In the genomic region with DNA sequence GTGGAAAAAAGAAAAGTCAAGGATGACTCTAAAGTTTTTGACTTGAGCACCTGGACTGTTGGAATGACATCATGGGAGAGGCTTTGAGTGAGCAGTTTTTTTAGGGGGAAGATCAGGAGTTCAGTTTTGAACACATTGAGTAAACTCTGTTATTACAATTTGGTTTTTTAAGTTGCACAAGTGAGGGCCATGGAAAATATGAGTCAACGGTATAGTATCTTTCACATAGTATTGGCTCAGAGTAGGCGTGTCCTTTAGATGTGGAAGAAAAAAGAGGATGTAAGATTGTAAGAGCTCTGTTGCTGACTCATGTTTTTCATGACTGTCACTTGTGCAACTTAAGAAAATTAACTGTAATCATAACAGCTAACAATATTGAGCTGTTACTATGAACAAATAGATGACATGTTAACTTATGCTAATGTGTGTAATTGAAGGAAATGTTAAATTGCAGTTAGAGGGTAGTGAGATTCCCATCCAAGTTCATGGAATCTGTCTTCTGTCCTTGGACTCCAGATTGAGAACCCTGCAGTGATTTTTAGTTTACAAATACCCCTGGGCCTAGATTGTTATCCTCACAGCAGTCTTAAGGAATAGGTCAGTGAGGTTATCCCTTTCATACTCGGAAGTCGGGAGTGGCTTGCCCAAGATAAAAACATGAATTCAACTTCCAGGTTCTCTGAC, we compare ENCODE assay signal across 1 cellular context.
TF ChIP-seq lines count a peak whose summit lies in the region.

No MANE protein-coding gene starts in this region.

TF ChIP-seq in GM12878, 131 proteins besides CTCF, POLR2A, EP300 and RAD21 (continued from another document and continues in another):
- TF ChIP-seq, protein P1, sequence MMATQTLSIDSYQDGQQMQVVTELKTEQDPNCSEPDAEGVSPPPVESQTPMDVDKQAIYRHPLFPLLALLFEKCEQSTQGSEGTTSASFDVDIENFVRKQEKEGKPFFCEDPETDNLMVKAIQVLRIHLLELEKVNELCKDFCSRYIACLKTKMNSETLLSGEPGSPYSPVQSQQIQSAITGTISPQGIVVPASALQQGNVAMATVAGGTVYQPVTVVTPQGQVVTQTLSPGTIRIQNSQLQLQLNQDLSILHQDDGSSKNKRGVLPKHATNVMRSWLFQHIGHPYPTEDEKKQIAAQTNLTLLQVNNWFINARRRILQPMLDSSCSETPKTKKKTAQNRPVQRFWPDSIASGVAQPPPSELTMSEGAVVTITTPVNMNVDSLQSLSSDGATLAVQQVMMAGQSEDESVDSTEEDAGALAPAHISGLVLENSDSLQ (IDR thresholded peaks at IDR 0.05): peak; percentile 76; the same call in 1 of the 2 replicates
- TF ChIP-seq, protein P2, sequence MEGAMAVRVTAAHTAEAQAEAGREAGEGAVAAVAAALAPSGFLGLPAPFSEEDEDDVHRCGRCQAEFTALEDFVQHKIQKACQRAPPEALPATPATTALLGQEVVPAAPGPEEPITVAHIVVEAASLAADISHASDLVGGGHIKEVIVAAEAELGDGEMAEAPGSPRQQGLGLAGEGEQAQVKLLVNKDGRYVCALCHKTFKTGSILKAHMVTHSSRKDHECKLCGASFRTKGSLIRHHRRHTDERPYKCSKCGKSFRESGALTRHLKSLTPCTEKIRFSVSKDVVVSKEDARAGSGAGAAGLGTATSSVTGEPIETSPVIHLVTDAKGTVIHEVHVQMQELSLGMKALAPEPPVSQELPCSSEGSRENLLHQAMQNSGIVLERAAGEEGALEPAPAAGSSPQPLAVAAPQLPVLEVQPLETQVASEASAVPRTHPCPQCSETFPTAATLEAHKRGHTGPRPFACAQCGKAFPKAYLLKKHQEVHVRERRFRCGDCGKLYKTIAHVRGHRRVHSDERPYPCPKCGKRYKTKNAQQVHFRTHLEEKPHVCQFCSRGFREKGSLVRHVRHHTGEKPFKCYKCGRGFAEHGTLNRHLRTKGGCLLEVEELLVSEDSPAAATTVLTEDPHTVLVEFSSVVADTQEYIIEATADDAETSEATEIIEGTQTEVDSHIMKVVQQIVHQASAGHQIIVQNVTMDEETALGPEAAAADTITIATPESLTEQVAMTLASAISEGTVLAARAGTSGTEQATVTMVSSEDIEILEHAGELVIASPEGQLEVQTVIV (IDR thresholded peaks at IDR 0.05; ENCODE audit: borderline replicate concordance, partially characterized antibody): no peak
- TF ChIP-seq CREB1 (IDR thresholded peaks at IDR 0.05; ENCODE audit: low read depth) (no peak; the same call in none of the 2 replicates), CBX3 (IDR thresholded peaks at IDR 0.05; ENCODE audit: borderline replicate concordance, low read depth) (no peak), MTA3 (IDR thresholded peaks at IDR 0.05; ENCODE audit: borderline replicate concordance, low read length) (peak; percentile 97), RCOR1 (conservative IDR thresholded peaks at IDR 0.05; ENCODE audit: low read depth, low read length) (no peak; the same call in 1 of the 2 replicates), KDM1A (IDR thresholded peaks at IDR 0.05; ENCODE audit: borderline replicate concordance) (no peak), IKZF1 (conservative IDR thresholded peaks at IDR 0.05) (peak; percentile 92), YBX1 (IDR thresholded peaks at IDR 0.05) (no peak), KAT2A (conservative IDR thresholded peaks at IDR 0.05; ENCODE audit: control insufficient read depth, low read depth, low read length) (no peak), MEF2B (IDR thresholded peaks at IDR 0.05; ENCODE audit: partially characterized antibody, poor library complexity, severe bottlenecking) (peak; percentile 65), NFXL1 (IDR thresholded peaks at IDR 0.05; ENCODE audit: borderline replicate concordance) (no peak), SIN3A (IDR thresholded peaks at IDR 0.05; ENCODE audit: low read depth, low read length) (no peak), POLR2AphosphoS2 (IDR thresholded peaks at IDR 0.05; ENCODE audit: low read depth, low read length) (no peak), PAX5 (IDR thresholded peaks at IDR 0.05; ENCODE audit: borderline replicate concordance, low read depth, low read length) (peak; percentile 64; the same call in 1 of the 2 replicates), RELA (IDR thresholded peaks at IDR 0.05; ENCODE audit: borderline replicate concordance, partially characterized antibody) (no peak), CHD4 (IDR thresholded peaks at IDR 0.05) (no peak)
- TF ChIP-seq, protein P3, sequence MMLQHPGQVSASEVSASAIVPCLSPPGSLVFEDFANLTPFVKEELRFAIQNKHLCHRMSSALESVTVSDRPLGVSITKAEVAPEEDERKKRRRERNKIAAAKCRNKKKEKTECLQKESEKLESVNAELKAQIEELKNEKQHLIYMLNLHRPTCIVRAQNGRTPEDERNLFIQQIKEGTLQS (IDR thresholded peaks at IDR 0.05; ENCODE audit: borderline replicate concordance, extremely low read depth, low read depth, low read length): no peak
- TF ChIP-seq, protein P4, sequence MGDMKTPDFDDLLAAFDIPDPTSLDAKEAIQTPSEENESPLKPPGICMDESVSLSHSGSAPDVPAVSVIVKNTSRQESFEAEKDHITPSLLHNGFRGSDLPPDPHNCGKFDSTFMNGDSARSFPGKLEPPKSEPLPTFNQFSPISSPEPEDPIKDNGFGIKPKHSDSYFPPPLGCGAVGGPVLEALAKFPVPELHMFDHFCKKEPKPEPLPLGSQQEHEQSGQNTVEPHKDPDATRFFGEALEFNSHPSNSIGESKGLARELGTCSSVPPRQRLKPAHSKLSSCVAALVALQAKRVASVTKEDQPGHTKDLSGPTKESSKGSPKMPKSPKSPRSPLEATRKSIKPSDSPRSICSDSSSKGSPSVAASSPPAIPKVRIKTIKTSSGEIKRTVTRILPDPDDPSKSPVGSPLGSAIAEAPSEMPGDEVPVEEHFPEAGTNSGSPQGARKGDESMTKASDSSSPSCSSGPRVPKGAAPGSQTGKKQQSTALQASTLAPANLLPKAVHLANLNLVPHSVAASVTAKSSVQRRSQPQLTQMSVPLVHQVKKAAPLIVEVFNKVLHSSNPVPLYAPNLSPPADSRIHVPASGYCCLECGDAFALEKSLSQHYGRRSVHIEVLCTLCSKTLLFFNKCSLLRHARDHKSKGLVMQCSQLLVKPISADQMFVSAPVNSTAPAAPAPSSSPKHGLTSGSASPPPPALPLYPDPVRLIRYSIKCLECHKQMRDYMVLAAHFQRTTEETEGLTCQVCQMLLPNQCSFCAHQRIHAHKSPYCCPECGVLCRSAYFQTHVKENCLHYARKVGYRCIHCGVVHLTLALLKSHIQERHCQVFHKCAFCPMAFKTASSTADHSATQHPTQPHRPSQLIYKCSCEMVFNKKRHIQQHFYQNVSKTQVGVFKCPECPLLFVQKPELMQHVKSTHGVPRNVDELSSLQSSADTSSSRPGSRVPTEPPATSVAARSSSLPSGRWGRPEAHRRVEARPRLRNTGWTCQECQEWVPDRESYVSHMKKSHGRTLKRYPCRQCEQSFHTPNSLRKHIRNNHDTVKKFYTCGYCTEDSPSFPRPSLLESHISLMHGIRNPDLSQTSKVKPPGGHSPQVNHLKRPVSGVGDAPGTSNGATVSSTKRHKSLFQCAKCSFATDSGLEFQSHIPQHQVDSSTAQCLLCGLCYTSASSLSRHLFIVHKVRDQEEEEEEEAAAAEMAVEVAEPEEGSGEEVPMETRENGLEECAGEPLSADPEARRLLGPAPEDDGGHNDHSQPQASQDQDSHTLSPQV (IDR thresholded peaks at IDR 0.05): no peak
- TF ChIP-seq, protein P5, sequence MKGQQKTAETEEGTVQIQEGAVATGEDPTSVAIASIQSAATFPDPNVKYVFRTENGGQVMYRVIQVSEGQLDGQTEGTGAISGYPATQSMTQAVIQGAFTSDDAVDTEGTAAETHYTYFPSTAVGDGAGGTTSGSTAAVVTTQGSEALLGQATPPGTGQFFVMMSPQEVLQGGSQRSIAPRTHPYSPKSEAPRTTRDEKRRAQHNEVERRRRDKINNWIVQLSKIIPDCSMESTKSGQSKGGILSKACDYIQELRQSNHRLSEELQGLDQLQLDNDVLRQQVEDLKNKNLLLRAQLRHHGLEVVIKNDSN (IDR thresholded peaks at IDR 0.05; ENCODE audit: borderline replicate concordance, extremely low read length, insufficient read depth, low read depth, low read length): no peak
- TF ChIP-seq, protein P6, sequence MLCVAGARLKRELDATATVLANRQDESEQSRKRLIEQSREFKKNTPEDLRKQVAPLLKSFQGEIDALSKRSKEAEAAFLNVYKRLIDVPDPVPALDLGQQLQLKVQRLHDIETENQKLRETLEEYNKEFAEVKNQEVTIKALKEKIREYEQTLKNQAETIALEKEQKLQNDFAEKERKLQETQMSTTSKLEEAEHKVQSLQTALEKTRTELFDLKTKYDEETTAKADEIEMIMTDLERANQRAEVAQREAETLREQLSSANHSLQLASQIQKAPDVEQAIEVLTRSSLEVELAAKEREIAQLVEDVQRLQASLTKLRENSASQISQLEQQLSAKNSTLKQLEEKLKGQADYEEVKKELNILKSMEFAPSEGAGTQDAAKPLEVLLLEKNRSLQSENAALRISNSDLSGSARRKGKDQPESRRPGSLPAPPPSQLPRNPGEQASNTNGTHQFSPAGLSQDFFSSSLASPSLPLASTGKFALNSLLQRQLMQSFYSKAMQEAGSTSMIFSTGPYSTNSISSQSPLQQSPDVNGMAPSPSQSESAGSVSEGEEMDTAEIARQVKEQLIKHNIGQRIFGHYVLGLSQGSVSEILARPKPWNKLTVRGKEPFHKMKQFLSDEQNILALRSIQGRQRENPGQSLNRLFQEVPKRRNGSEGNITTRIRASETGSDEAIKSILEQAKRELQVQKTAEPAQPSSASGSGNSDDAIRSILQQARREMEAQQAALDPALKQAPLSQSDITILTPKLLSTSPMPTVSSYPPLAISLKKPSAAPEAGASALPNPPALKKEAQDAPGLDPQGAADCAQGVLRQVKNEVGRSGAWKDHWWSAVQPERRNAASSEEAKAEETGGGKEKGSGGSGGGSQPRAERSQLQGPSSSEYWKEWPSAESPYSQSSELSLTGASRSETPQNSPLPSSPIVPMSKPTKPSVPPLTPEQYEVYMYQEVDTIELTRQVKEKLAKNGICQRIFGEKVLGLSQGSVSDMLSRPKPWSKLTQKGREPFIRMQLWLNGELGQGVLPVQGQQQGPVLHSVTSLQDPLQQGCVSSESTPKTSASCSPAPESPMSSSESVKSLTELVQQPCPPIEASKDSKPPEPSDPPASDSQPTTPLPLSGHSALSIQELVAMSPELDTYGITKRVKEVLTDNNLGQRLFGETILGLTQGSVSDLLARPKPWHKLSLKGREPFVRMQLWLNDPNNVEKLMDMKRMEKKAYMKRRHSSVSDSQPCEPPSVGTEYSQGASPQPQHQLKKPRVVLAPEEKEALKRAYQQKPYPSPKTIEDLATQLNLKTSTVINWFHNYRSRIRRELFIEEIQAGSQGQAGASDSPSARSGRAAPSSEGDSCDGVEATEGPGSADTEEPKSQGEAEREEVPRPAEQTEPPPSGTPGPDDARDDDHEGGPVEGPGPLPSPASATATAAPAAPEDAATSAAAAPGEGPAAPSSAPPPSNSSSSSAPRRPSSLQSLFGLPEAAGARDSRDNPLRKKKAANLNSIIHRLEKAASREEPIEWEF (IDR thresholded peaks at IDR 0.05; ENCODE audit: insufficient replicate concordance, low read depth, low read length): no peak
- TF ChIP-seq, protein P7, sequence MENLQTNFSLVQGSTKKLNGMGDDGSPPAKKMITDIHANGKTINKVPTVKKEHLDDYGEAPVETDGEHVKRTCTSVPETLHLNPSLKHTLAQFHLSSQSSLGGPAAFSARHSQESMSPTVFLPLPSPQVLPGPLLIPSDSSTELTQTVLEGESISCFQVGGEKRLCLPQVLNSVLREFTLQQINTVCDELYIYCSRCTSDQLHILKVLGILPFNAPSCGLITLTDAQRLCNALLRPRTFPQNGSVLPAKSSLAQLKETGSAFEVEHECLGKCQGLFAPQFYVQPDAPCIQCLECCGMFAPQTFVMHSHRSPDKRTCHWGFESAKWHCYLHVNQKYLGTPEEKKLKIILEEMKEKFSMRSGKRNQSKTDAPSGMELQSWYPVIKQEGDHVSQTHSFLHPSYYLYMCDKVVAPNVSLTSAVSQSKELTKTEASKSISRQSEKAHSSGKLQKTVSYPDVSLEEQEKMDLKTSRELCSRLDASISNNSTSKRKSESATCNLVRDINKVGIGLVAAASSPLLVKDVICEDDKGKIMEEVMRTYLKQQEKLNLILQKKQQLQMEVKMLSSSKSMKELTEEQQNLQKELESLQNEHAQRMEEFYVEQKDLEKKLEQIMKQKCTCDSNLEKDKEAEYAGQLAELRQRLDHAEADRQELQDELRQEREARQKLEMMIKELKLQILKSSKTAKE (IDR thresholded peaks at IDR 0.05; ENCODE audit: low read depth, poor library complexity, severe bottlenecking): peak; percentile 89
- TF ChIP-seq, protein P8, sequence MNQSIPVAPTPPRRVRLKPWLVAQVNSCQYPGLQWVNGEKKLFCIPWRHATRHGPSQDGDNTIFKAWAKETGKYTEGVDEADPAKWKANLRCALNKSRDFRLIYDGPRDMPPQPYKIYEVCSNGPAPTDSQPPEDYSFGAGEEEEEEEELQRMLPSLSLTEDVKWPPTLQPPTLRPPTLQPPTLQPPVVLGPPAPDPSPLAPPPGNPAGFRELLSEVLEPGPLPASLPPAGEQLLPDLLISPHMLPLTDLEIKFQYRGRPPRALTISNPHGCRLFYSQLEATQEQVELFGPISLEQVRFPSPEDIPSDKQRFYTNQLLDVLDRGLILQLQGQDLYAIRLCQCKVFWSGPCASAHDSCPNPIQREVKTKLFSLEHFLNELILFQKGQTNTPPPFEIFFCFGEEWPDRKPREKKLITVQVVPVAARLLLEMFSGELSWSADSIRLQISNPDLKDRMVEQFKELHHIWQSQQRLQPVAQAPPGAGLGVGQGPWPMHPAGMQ (IDR thresholded peaks at IDR 0.05; ENCODE audit: borderline replicate concordance): no peak
- TF ChIP-seq, protein P9, sequence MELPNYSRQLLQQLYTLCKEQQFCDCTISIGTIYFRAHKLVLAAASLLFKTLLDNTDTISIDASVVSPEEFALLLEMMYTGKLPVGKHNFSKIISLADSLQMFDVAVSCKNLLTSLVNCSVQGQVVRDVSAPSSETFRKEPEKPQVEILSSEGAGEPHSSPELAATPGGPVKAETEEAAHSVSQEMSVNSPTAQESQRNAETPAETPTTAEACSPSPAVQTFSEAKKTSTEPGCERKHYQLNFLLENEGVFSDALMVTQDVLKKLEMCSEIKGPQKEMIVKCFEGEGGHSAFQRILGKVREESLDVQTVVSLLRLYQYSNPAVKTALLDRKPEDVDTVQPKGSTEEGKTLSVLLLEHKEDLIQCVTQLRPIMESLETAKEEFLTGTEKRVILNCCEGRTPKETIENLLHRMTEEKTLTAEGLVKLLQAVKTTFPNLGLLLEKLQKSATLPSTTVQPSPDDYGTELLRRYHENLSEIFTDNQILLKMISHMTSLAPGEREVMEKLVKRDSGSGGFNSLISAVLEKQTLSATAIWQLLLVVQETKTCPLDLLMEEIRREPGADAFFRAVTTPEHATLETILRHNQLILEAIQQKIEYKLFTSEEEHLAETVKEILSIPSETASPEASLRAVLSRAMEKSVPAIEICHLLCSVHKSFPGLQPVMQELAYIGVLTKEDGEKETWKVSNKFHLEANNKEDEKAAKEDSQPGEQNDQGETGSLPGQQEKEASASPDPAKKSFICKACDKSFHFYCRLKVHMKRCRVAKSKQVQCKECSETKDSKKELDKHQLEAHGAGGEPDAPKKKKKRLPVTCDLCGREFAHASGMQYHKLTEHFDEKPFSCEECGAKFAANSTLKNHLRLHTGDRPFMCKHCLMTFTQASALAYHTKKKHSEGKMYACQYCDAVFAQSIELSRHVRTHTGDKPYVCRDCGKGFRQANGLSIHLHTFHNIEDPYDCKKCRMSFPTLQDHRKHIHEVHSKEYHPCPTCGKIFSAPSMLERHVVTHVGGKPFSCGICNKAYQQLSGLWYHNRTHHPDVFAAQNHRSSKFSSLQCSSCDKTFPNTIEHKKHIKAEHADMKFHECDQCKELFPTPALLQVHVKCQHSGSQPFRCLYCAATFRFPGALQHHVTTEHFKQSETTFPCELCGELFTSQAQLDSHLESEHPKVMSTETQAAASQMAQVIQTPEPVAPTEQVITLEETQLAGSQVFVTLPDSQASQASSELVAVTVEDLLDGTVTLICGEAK (IDR thresholded peaks at IDR 0.05; ENCODE audit: borderline replicate concordance): no peak; the same call in 1 of the 2 replicates
